ENCODE assay signal across 20 cellular contexts in genomic region chr5:87211676-87212075, GRCh38. TPM values are rescaled to one million over a fixed set of nuclear protein-coding genes. Genes with fewer than 3 reads are reported as not detected.
DNase-seq lines count a peak whose midpoint lies in the region; ATAC-seq and TF ChIP-seq lines count a peak whose summit lies in the region.
"Had no signal": no experiment of that assay in that cellular context is flagged by ENCODE, and none has a peak within 500 bp of the region (broad histone marks: within the 10 kb centered on the region; RNA-seq: fewer than 3 reads in every experiment).

No MANE protein-coding gene starts in this region.

- TF ChIP-seq CTCF in Calu3 (IDR thresholded peaks at IDR 0.05; ENCODE audit: unreplicated experiment): no peak
- TF ChIP-seq CTCF in RWPE2 (IDR thresholded peaks at IDR 0.05; ENCODE audit: poor library complexity, severe bottlenecking): no peak
- no peak for TF ChIP-seq CTCF in thyroid gland (IDR thresholded peaks at IDR 0.05)
- TF ChIP-seq CTCF in A673 (conservative IDR thresholded peaks at IDR 0.05; ENCODE audit: low read depth, low read length): no peak

- H3K27ac ChIP-seq in RWPE2 (ENCODE audit: poor library complexity, severe bottlenecking): peak overlapping the region; percentile 37
- peak overlapping the region; percentile 59 to 86 (median 66) for H3K27ac ChIP-seq in thyroid gland
- H3K27ac ChIP-seq in A673 (ENCODE audit: low read depth, low read length, poor library complexity, severe bottlenecking): no peak overlapping the region
- H3K27ac ChIP-seq: BLaER1 treated with 17β-estradiol and CSF1 and Interleukin-3, amounts not matched to agents 10 nM and 100 nM; GM23248; HL-60 had no signal

- H3K4me1 Mint-ChIP-seq in Calu3 (ENCODE audit: low read depth, unreplicated experiment): peaks cover 32% of the 10 kb centered on the region
- H3K4me1 Mint-ChIP-seq: B cell had no signal

- H3K27ac Mint-ChIP-seq in Calu3 (ENCODE audit: unreplicated experiment): peak overlapping the region; percentile 52
- H3K27ac Mint-ChIP-seq: B cell; CD8-positive, alpha-beta T cell; HFFc6 had no signal

- 37 to 59% methylated on average over 1 of the region's 1 CpG for WGBS in thyroid gland, 2 donors

- no peaks in the 10 kb centered on the region for H3K36me3 ChIP-seq in RWPE2 (ENCODE audit: low read depth)
- no peaks in the 10 kb centered on the region for H3K36me3 ChIP-seq in thyroid gland
- H3K36me3 ChIP-seq in A673 (ENCODE audit: insufficient read depth, low read length, poor library complexity, severe bottlenecking): no peaks in the 10 kb centered on the region
- H3K36me3 ChIP-seq: BLaER1 treated with 17β-estradiol and CSF1 and Interleukin-3, amounts not matched to agents 10 nM and 100 nM; HAP-1 had no signal

- POLR2A ChIA-PET in A673 (lab: Charles Lee; ENCODE audit: low non-redundant PET): no interaction called here

- H3K27me3 ChIP-seq in RWPE2 (ENCODE audit: insufficient read depth, poor library complexity, severe bottlenecking): no peaks in the 10 kb centered on the region
- no peaks in the 10 kb centered on the region for H3K27me3 ChIP-seq in thyroid gland
- H3K27me3 ChIP-seq in A673 (replicated peaks; ENCODE audit: insufficient read depth, low read depth, low read length, poor library complexity): no peaks in the 10 kb centered on the region
- H3K27me3 ChIP-seq: BLaER1 treated with 17β-estradiol and CSF1 and Interleukin-3, amounts not matched to agents 10 nM and 100 nM had no signal

- TF ChIP-seq POLR2A in thyroid gland (IDR thresholded peaks at IDR 0.05): no peak

- no peaks in the 10 kb centered on the region for H3K9me3 Mint-ChIP-seq in Calu3 (ENCODE audit: low read depth, unreplicated experiment)
- H3K9me3 Mint-ChIP-seq: HFFc6 had no signal

- BruUV-seq in Calu3 (replicated peaks; lab: Mats Ljungman, UMichigan) (no TSS peak), A673 (replicated peaks; lab: Mats Ljungman, UMichigan) (no TSS peak)

- no peaks in the 10 kb centered on the region for H3K27me3 Mint-ChIP-seq in Calu3 (ENCODE audit: unreplicated experiment)
- H3K27me3 Mint-ChIP-seq: B cell had no signal

- CTCF ChIA-PET in Calu3 (lab: Charles Lee) (no interaction called here), A673 (lab: Charles Lee) (no interaction called here)

- intact Hi-C loops in Calu3 (cut with micrococcal nuclease; ENCODE audit: unreplicated experiment): loop anchor here (2.0 to 5.0 kb wide), 2 partner anchors 44 to 91 kb away; no protein-coding TSS in a partner anchor
- intact Hi-C loops in thyroid gland (cut with DNase I): no loop called here
- intact Hi-C loops in A673 (cut with micrococcal nuclease; ENCODE audit: unreplicated experiment): no loop called here

- H3K4me3 ChIP-seq in RWPE2 (ENCODE audit: severe bottlenecking) (no peak overlapping the region), thyroid gland (replicated peaks in 1 of 3) (no peak overlapping the region), A673 (ENCODE audit: low read depth, low read length, poor library complexity, severe bottlenecking) (no peak overlapping the region)
- H3K4me3 ChIP-seq: BLaER1 treated with 17β-estradiol and CSF1 and Interleukin-3, amounts not matched to agents 10 nM and 100 nM; GM23248; HAP-1; K562 had no signal

- no peak overlapping the region for H3K4me3 Mint-ChIP-seq in Calu3 (ENCODE audit: low read depth, unreplicated experiment)
- H3K4me3 Mint-ChIP-seq: B cell; CD8-positive, alpha-beta T cell; HFFc6 had no signal

- ATAC-seq in HG02938 (IDR thresholded peaks at IDR 0.05; ENCODE audit: unreplicated experiment) (peak; percentile 82), RWPE2 (ENCODE audit: low read depth) (no peak)
- ATAC-seq: CD8-positive, alpha-beta T cell; K562 had no signal

- H3K4me1 ChIP-seq in RWPE2 (ENCODE audit: insufficient read depth, poor library complexity, severe bottlenecking) (peaks cover 16% of the 10 kb centered on the region), thyroid gland (peaks cover 7 to 17% of the 10 kb centered on the region in 2 donors), A673 (ENCODE audit: insufficient read depth, low read length, poor library complexity, severe bottlenecking) (peaks cover 7% of the 10 kb centered on the region)
- H3K4me1 ChIP-seq: BLaER1 treated with 17β-estradiol and CSF1 and Interleukin-3, amounts not matched to agents 10 nM and 100 nM; HAP-1 had no signal

- H3K9me3 ChIP-seq in RWPE2 (ENCODE audit: severe bottlenecking) (no peaks in the 10 kb centered on the region), thyroid gland (no peaks in the 10 kb centered on the region), A673 (ENCODE audit: low read depth, low read length, poor library complexity, severe bottlenecking) (no peaks in the 10 kb centered on the region)
- H3K9me3 ChIP-seq: HAP-1 had no signal

- no peak for DNase-seq in Calu3
- no peak for DNase-seq in RWPE2 (ENCODE audit: low spot score)
- no peak for DNase-seq in thyroid gland
- DNase-seq in A673 (ENCODE audit: low spot score): no peak
- DNase-seq in UCSD-AML1 (lab: John Stamatoyannopoulos, UW; ENCODE audit: unreplicated experiment): no peak
- no peak for DNase-seq in SIG-M5 treated with dmso at 0.1 percent for 504 hours (lab: John Stamatoyannopoulos, UW; ENCODE audit: unreplicated experiment)
- DNase-seq: 8988T; CD8-positive, alpha-beta T cell; DMS 273 treated with DMSO at 0.1 percent for 48 hours; DMS53; DND-41; EL; GM23248; HFFc6 had no signal

- H3K36me3 Mint-ChIP-seq in Calu3 (ENCODE audit: insufficient read depth, unreplicated experiment): peaks cover 5% of the 10 kb centered on the region
- H3K36me3 Mint-ChIP-seq: CD8-positive, alpha-beta T cell had no signal

RNA-seq across cellular contexts. Expression of gene RASA1, which starts 56.0 kb away (rescaled TPM):
- total RNA-seq in Calu3 (2022) (163 and 193 TPM in 2 replicates), thyroid gland (10 to 100 TPM; 45.2 to 57.1 (median 52.8) TPM), A673 (2021) (34.2 and 35.4 TPM in 2 replicates)
